In the genomic region with DNA sequence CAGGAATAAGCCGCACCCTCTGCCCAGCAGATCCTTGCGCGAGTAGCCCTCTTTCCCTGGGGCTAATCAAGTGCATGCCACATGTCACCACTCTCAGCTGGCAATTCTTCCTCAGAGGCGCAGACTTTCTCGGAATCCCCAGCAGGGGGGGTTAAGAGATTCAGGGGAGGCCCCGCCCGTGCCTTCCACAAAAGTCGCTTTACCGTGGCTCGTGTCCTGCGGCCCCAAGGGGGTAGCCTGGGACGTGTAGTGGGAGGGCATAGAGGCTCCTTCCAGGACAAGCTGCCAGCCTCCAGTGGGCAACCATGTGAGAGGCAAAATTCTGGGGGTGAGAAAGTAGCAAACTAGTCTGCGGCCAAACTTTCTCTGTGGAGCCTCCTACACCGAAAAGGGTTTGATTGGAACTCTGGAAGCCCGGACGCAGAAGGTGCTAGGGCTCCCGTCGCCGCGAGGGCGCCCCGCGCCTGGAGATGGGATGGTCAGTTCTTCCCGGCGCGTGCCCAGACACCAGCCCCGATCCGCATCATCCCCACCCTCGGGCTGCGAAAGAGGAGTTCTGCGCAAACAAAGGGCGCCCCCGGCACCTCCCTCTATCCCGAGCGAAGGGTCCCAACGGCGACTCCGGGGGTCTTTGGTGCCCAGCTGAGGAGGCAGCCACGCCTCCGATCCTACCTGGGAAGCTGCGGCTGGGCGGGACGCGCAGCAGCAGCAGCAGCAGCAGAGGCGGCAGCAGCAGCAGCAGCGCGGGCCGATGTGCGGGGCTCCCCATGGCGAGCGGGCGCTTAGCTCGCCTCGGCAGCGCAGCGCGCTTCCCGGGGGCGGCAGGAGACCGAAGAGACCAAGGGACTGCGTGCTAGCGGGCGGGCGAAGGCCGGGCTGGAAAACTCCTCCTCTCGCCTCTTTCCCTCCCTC, we compare ENCODE assay signal across 8 cellular contexts. TPM values are rescaled to one million over a fixed set of nuclear protein-coding genes. Genes with fewer than 3 reads are reported as not detected.
DNase-seq lines count a peak whose midpoint lies in the region; ATAC-seq and TF ChIP-seq lines count a peak whose summit lies in the region.

A gene with protein sequence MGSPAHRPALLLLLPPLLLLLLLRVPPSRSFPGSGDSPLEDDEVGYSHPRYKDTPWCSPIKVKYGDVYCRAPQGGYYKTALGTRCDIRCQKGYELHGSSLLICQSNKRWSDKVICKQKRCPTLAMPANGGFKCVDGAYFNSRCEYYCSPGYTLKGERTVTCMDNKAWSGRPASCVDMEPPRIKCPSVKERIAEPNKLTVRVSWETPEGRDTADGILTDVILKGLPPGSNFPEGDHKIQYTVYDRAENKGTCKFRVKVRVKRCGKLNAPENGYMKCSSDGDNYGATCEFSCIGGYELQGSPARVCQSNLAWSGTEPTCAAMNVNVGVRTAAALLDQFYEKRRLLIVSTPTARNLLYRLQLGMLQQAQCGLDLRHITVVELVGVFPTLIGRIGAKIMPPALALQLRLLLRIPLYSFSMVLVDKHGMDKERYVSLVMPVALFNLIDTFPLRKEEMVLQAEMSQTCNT (minus strand): TSS at position 848 of the 912 bp plus-strand sequence. CDS start 79 bp downstream, at position 769.

- no peak within 1 kb of the TSS for H3K27ac ChIP-seq in cardiac muscle cell

- DNase-seq in ACHN, result peak; percentile 60
- peak; percentile 12 for DNase-seq in MV-4-11 (lab: John Stamatoyannopoulos, UW)
- DNase-seq in activated T-cell treated with anti-CD3 and anti-CD28 coated beads, Interleukin-2, amount 50 U/mL, for 48 hours, result peak; percentile 39 to 40
- DNase-seq in cardiac muscle cell (ENCODE audit: low read depth in 1 of 2, low spot score in 1 of 2), result peak; percentile 65 to 66
- DNase-seq in pulmonary artery endothelial cell (ENCODE audit: low read depth, low spot score), result no peak
- no peak for DNase-seq in NCI-H1436 (lab: John Stamatoyannopoulos, UW)

- peaks cover 14% of the 10 kb centered on the region for H3K27me3 ChIP-seq in cardiac muscle cell

- peak within 1 kb of the TSS; percentile 48 for H3K4me3 ChIP-seq in cardiac muscle cell

- H3K4me1 ChIP-seq in cardiac muscle cell (ENCODE audit: low read depth), result no peaks in the 10 kb centered on the region

- peak; percentile 76 for ATAC-seq in GM18508 (IDR thresholded peaks at IDR 0.05; ENCODE audit: insufficient read depth, unreplicated experiment)
- no peak for ATAC-seq in GM18909 (IDR thresholded peaks at IDR 0.05; ENCODE audit: poor library complexity, unreplicated experiment)

- no peaks in the 10 kb centered on the region for H3K9me3 ChIP-seq in cardiac muscle cell (ENCODE audit: low read depth)

- in situ Hi-C loops in ACHN (cut with HindIII; ENCODE audit: low pct_ligation_motif_present, low pct_unique_long_range_greater_than_20kb, low sequenced_read_pairs), result no loop called here

- H3K36me3 ChIP-seq in cardiac muscle cell, result no peaks in the 10 kb centered on the region

- TF ChIP-seq CTCF in cardiac muscle cell (IDR thresholded peaks at IDR 0.05; ENCODE audit: low read depth, low read length), result peak; percentile 36

RNA-seq across cellular contexts. Expression of the gene that starts here (rescaled TPM):
- total RNA-seq in cardiac muscle cell (9.6 and 19.9 TPM in 2 replicates), pulmonary artery endothelial cell (368 and 413 TPM in 2 replicates)
- polyA plus RNA-seq in cardiac muscle cell, result 13.4 and 21.4 TPM in 2 replicates

Comparison
In these comparisons a context has a peak if more than half of its experiments do, and no peak if none do; other contexts are left out.
1. RNA of the gene that starts here (total RNA-seq): 368 to 413 TPM in pulmonary artery endothelial cell; 9.6 to 19.9 TPM in cardiac muscle cell; every median in the first group is over 10 times any median in the second.
2. DNase-seq: peak in ACHN (single experiment), MV-4-11 (single experiment), activated T-cell treated with anti-CD3 and anti-CD28 coated beads, Interleukin-2, amount 50 U/mL, for 48 hours (2 of 2) and cardiac muscle cell (2 of 2); none in pulmonary artery endothelial cell (single experiment) and NCI-H1436 (single experiment).